In the genomic region with DNA sequence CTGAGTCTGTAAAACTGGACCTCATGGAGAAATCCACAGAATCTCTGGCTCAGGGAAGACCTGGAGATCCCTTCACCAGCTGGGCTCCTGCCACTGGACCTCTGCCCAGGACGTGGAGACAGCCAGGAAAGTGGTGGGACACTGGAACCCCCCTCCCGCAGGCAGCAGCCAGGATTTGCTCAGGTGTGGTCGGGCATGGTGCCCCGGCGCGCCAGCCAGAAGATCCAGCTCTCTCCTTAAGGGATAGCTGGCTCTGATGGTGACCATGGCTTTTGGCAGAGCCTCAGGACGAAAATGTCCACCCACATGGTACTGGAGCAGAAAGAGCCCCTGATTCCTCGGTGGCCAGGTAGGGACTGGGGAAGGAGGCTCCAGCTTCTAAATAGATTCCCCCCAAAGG, we compare ENCODE assay signal across 19 cellular contexts. TPM values are rescaled to one million over a fixed set of nuclear protein-coding genes. Genes with fewer than 3 reads are reported as not detected.
"Had no signal": no experiment of that assay in that cellular context is flagged by ENCODE, and none has a peak within 500 bp of the region (broad histone marks: within the 10 kb centered on the region; RNA-seq: fewer than 3 reads in every experiment).

No MANE protein-coding gene starts in this region.

- H2AFZ ChIP-seq: hepatocyte had no signal

- DNase-seq: dermis blood vessel endothelial cell; dorsolateral prefrontal cortex; effector CD4-positive, alpha-beta T cell; effector memory CD4-positive, alpha-beta T cell; foreskin keratinocyte; heart left ventricle; hypothalamus; immature natural killer cell; left cardiac atrium; left lung; left ventricle myocardium superior; lower lobe of right lung; mesenchymal stem cell; mucosa of descending colon; naive B cell had no signal

- H3K4me2 ChIP-seq: hepatocyte had no signal

- H3K36me3 ChIP-seq: esophagus muscularis mucosa, gastroesophageal sphincter, heart left ventricle, left lung, lower lobe of right lung had no signal

- H3K4me1 ChIP-seq: esophagus muscularis mucosa, foreskin keratinocyte, gastroesophageal sphincter, heart left ventricle, left lung, lower lobe of right lung had no signal

- H3K4me3 ChIP-seq: coronary artery, dorsolateral prefrontal cortex, esophagus muscularis mucosa, gastroesophageal sphincter, heart left ventricle, hepatocyte, left lung, lower lobe of right lung, mucosa of descending colon had no signal

- H3K9me3 ChIP-seq: esophagus muscularis mucosa, gastroesophageal sphincter, heart left ventricle, left lung, lower lobe of right lung, mucosa of descending colon had no signal

- H3K27ac ChIP-seq: coronary artery, dorsolateral prefrontal cortex, esophagus muscularis mucosa, foreskin keratinocyte, gastroesophageal sphincter, heart left ventricle, hepatocyte, left lung, lower lobe of right lung had no signal

- H3K27me3 ChIP-seq: foreskin keratinocyte had no signal

RNA-seq across cellular contexts. Expression of gene KCTD15, which starts 26.6 kb away (rescaled TPM):
- polyA plus RNA-seq: immature natural killer cell had no signal
